ENCODE assay signal across 8 cellular contexts in genomic region chr3:25782938-25783660, GRCh38. TPM values are rescaled to one million over a fixed set of nuclear protein-coding genes. Genes with fewer than 3 reads are reported as not detected.
DNase-seq lines count a peak whose midpoint lies in the region; ATAC-seq and TF ChIP-seq lines count a peak whose summit lies in the region.

Gene NGLY1, minus strand, starts transcription at chr3:25783443. Its CDS starts 53 bp downstream, at chr3:25783390.

- ATAC-seq in GM21528 (IDR thresholded peaks at IDR 0.05; ENCODE audit: low FRiP score, unreplicated experiment), result peak; percentile 74
- ATAC-seq in stimulated activated naive CD8-positive, alpha-beta T cell treated with anti-CD3 and anti-CD28 coated beads, Interleukin-15, Interleukin-2, amounts not matched to agents 100 U/mL and 50 U/mL, for 24 hours, result peak; percentile 92

- TF ChIP-seq CTCF in fibroblast of pulmonary artery (IDR thresholded peaks at IDR 0.05; ENCODE audit: low read length, missing control alignments) (no peak), nephron (IDR thresholded peaks at IDR 0.05; ENCODE audit: unreplicated experiment in 3 of 3) (no peak)

- intact Hi-C loops in activated T-helper 2 cell treated with anti-CD3 and anti-CD28 coated beads, Interferon-gamma antibody, Interleukin-2, Interleukin-4, amounts not matched to agents 10 μg/mL and 5 μg/mL and 100 μg/mL, durations not matched to agents 14 hours and 24 hours and 36 hours (cut with micrococcal nuclease), result loop anchor here (1.0 to 10.0 kb wide), 6 partner anchors 7 to 1812 kb away; partner anchors contain the start of gene OXSM

- peaks cover 27% of the 10 kb centered on the region for H3K36me3 Mint-ChIP-seq in activated T-helper 2 cell treated with anti-CD3 and anti-CD28 coated beads, Interferon-gamma antibody, Interleukin-2, Interleukin-4, amounts not matched to agents 10 μg/mL and 5 μg/mL and 100 μg/mL, durations not matched to agents 14 hours and 24 hours and 36 hours (ENCODE audit: low read depth)
- H3K36me3 Mint-ChIP-seq in nephron (ENCODE audit: low read depth), result peaks cover 4% of the 10 kb centered on the region

- peak; percentile 77 for TF ChIP-seq POLR2A in Raji (IDR thresholded peaks at IDR 0.05; ENCODE audit: insufficient read depth, low read depth, low read length)

- H3K9me3 Mint-ChIP-seq in activated T-helper 2 cell treated with anti-CD3 and anti-CD28 coated beads, Interferon-gamma antibody, Interleukin-2, Interleukin-4, amounts not matched to agents 10 μg/mL and 5 μg/mL and 100 μg/mL, durations not matched to agents 14 hours and 24 hours and 36 hours, result no peaks in the 10 kb centered on the region
- no peaks in the 10 kb centered on the region for H3K9me3 Mint-ChIP-seq in nephron

- peak within 1 kb of the TSS; percentile 87 for H3K4me3 Mint-ChIP-seq in activated T-helper 2 cell treated with anti-CD3 and anti-CD28 coated beads, Interferon-gamma antibody, Interleukin-2, Interleukin-4, amounts not matched to agents 10 μg/mL and 5 μg/mL and 100 μg/mL, durations not matched to agents 14 hours and 24 hours and 36 hours (ENCODE audit: low read depth)
- peak within 1 kb of the TSS; percentile 85 to 96 (median 95) for H3K4me3 Mint-ChIP-seq in nephron

- peak within 1 kb of the TSS; percentile 83 for H3K4me3 ChIP-seq in fibroblast of pulmonary artery (replicated peaks; ENCODE audit: low read depth, low read length)

- DNase-seq in DMS79 (lab: John Stamatoyannopoulos, UW) (peak; percentile 4), HuH-7.5 (ENCODE audit: low spot score) (peak; percentile 83), fibroblast of pulmonary artery (ENCODE audit: low read depth) (peak; percentile 83)
- peak; percentile 82 for DNase-seq in activated T-helper 2 cell treated with anti-CD3 and anti-CD28 coated beads, Interferon-gamma antibody, Interleukin-2, Interleukin-4, amounts not matched to agents 10 μg/mL and 5 μg/mL and 100 μg/mL, durations not matched to agents 14 hours and 24 hours and 36 hours (ENCODE audit: low spot score)
- peak; percentile 85 for DNase-seq in stimulated activated naive CD8-positive, alpha-beta T cell treated with anti-CD3 and anti-CD28 coated beads, Interleukin-15, Interleukin-2, amounts not matched to agents 100 U/mL and 50 U/mL, for 24 hours

- peaks cover 54% of the 10 kb centered on the region for H3K4me1 Mint-ChIP-seq in activated T-helper 2 cell treated with anti-CD3 and anti-CD28 coated beads, Interferon-gamma antibody, Interleukin-2, Interleukin-4, amounts not matched to agents 10 μg/mL and 5 μg/mL and 100 μg/mL, durations not matched to agents 14 hours and 24 hours and 36 hours (ENCODE audit: low read depth)
- peaks cover 41% of the 10 kb centered on the region for H3K4me1 Mint-ChIP-seq in nephron

- H3K27me3 Mint-ChIP-seq in activated T-helper 2 cell treated with anti-CD3 and anti-CD28 coated beads, Interferon-gamma antibody, Interleukin-2, Interleukin-4, amounts not matched to agents 10 μg/mL and 5 μg/mL and 100 μg/mL, durations not matched to agents 14 hours and 24 hours and 36 hours (ENCODE audit: low read depth), result no peaks in the 10 kb centered on the region
- H3K27me3 Mint-ChIP-seq in nephron (ENCODE audit: low read depth), result no peaks in the 10 kb centered on the region

- peak within 1 kb of the TSS; percentile 83 for H3K27ac Mint-ChIP-seq in activated T-helper 2 cell treated with anti-CD3 and anti-CD28 coated beads, Interferon-gamma antibody, Interleukin-2, Interleukin-4, amounts not matched to agents 10 μg/mL and 5 μg/mL and 100 μg/mL, durations not matched to agents 14 hours and 24 hours and 36 hours
- peak within 1 kb of the TSS; percentile 56 to 84 (median 82) for H3K27ac Mint-ChIP-seq in nephron

RNA-seq across cellular contexts. Expression of gene NGLY1, which starts in this region (rescaled TPM):
- total RNA-seq in activated T-helper 2 cell treated with anti-CD3 and anti-CD28 coated beads, Interferon-gamma antibody, Interleukin-2, Interleukin-4, amounts not matched to agents 10 μg/mL and 5 μg/mL and 100 μg/mL, durations not matched to agents 14 hours and 24 hours and 36 hours, result 71.6 and 78.8 TPM in 2 replicates

Comparison
In these comparisons a context has a peak if more than half of its experiments do, and no peak if none do; other contexts are left out.
1. Peak in every context shown above with its lines: DNase-seq, ATAC-seq and H3K4me3 ChIP-seq.
2. DNase-seq: peak in every context shown above with its lines; median percentile 85 in stimulated activated naive CD8-positive, alpha-beta T cell treated with anti-CD3 and anti-CD28 coated beads, Interleukin-15, Interleukin-2, amounts not matched to agents 100 U/mL and 50 U/mL, for 24 hours; 83 in HuH-7.5; 83 in fibroblast of pulmonary artery; 82 in activated T-helper 2 cell treated with anti-CD3 and anti-CD28 coated beads, Interferon-gamma antibody, Interleukin-2, Interleukin-4, amounts not matched to agents 10 μg/mL and 5 μg/mL and 100 μg/mL, durations not matched to agents 14 hours and 24 hours and 36 hours; 4 in DMS79.